Comparison of ENCODE assay signal across 10 cellular contexts in genomic region chr3:196694202-196694638, GRCh38. TPM values are rescaled to one million over a fixed set of nuclear protein-coding genes. Genes with fewer than 3 reads are reported as not detected.
A peak's percentile ranks its signal among the peaks of the same experiment; 100 is the strongest.
DNase-seq lines count a peak whose midpoint lies in the region; ATAC-seq, FAIRE-seq and TF ChIP-seq lines count a peak whose summit lies in the region.
"Had no signal": no experiment of that assay in that cellular context is flagged by ENCODE, and none has a peak within 500 bp of the region (broad histone marks: within the 10 kb centered on the region; RNA-seq: fewer than 3 reads in every experiment).

No MANE protein-coding gene starts in this region.

- H3K23me2 ChIP-seq in H1 (ENCODE audit: low read depth, low read length): peaks cover 14% of the 10 kb centered on the region; the same call in 1 of the 2 replicates

- H4K20me1 ChIP-seq in H1 (replicated peaks in 1 of 2; ENCODE audit: control insufficient read depth in 1 of 2, insufficient read depth in 2 of 2, low read length in 2 of 2): peaks cover 0 to 6% of the 10 kb centered on the region in 2 experiments

- H3K23ac ChIP-seq in H1 (ENCODE audit: insufficient read length): no peak overlapping the region

- WGBS in H1 (ENCODE audit: extremely low coverage in 1 of 2, insufficient coverage in 1 of 2, insufficient read length in 1 of 2, insufficient replicate concordance in 2 of 2, low coverage in 1 of 2, low lambda C conversion rate in 2 of 2, missing lambda C conversion rate in 1 of 2), 2 experiments: 95% methylated on average over 1 of the region's 1 CpG; no CpG with 5 or more reads in 1 of the 2 experiments
- WGBS in spleen, 5 donors: 0 to 5% (median 0%) methylated on average over 1 of the region's 1 CpG

- peak; percentile 18 for TF ChIP-seq CTCF in GM10266 (IDR thresholded peaks at IDR 0.05; ENCODE audit: control insufficient read depth, insufficient read depth, low read depth, missing control alignments)
- no peak for TF ChIP-seq CTCF in H1 (IDR thresholded peaks at IDR 0.05; ENCODE audit: control extremely low read depth in 1 of 3, insufficient read depth in 1 of 3, low read depth in 1 of 3, low read length in 3 of 3)
- peak in 3 of 11 experiments; percentile 9 to 28 (median 11) for TF ChIP-seq CTCF in spleen (IDR thresholded peaks at IDR 0.05 in 8 of 11, conservative IDR thresholded peaks at IDR 0.05 in 3 of 11)

- no peak overlapping the region for H3K18ac ChIP-seq in H1 (ENCODE audit: extremely low read depth, low read length)

- peak; percentile 33 for DNase-seq in ACHN
- peak; percentile 61 for DNase-seq in GM10266 (ENCODE audit: extremely low spot score)
- peak; percentile 40 for DNase-seq in RPMI7951 (ENCODE audit: low read depth)
- no peak for DNase-seq in H1 (ENCODE audit: low read depth in 1 of 2, low spot score in 2 of 2)
- no peak for DNase-seq in left colon
- no peak for DNase-seq in spleen
- DNase-seq in activated CD4-positive, CD25-positive, alpha-beta regulatory T cell treated with anti-CD3 and anti-CD28 coated beads, Interleukin-2, amount 50 U/mL, for 72 hours: no peak
- DNase-seq in inferior parietal cortex (ENCODE audit: extremely low spot score): no peak
- DNase-seq: left ventricle myocardium superior had no signal

- no peak overlapping the region for H2BK5ac ChIP-seq in H1 (ENCODE audit: low read depth, low read length)

- H3K79me2 ChIP-seq in H1 (ENCODE audit: control insufficient read depth in 1 of 2, insufficient read depth in 2 of 2, low read length in 2 of 2): no peaks in the 10 kb centered on the region

- H3K4ac ChIP-seq in H1 (replicated peaks; ENCODE audit: insufficient read length, low read depth, low read length): no peak overlapping the region

- no peak overlapping the region for H3K14ac ChIP-seq in H1 (ENCODE audit: insufficient read length)

- H2BK12ac ChIP-seq in H1 (ENCODE audit: low read depth, low read length): no peak overlapping the region

- FAIRE-seq in H1 (lab: Jason Lieb, UNC): no peak

- no peak overlapping the region for H3K4me2 ChIP-seq in H1 (ENCODE audit: insufficient read depth in 1 of 2, low read depth in 2 of 2, low read length in 2 of 2)

- no peak overlapping the region for H2BK15ac ChIP-seq in H1 (ENCODE audit: low read length)

- peak overlapping the region; percentile 99 for H3K56ac ChIP-seq in H1 (replicated peaks; ENCODE audit: insufficient read length, low read depth, low read length)

- H2AK5ac ChIP-seq in H1 (ENCODE audit: low read depth, low read length): no peak overlapping the region

- no peak overlapping the region for H4K91ac ChIP-seq in H1 (replicated peaks; ENCODE audit: insufficient read length, low read length)

- CTCF ChIA-PET in H1 (lab: Charles Lee; ENCODE audit: partially characterized antibody): interaction anchor here (0.7 to 10.9 kb wide), 3 partner anchors 10 to 83 kb away, joined by 3 to 143 read pairs (median 5); no protein-coding TSS in a partner anchor

- no peak overlapping the region for H2AFZ ChIP-seq in H1 (ENCODE audit: low read length)

- in situ Hi-C loops in ACHN (cut with HindIII; ENCODE audit: low pct_ligation_motif_present, low pct_unique_long_range_greater_than_20kb, low sequenced_read_pairs): no loop called here

- no peaks in the 10 kb centered on the region for H3K27me3 ChIP-seq in H1 (replicated peaks in 1 of 4; ENCODE audit: control insufficient read depth in 3 of 4, extremely low read depth in 1 of 4, insufficient read depth in 3 of 4, low read length in 3 of 4)
- H3K27me3 ChIP-seq in spleen (replicated peaks in 1 of 7): no peaks in the 10 kb centered on the region

- H3K9me3 ChIP-seq in H1 (ENCODE audit: insufficient read depth in 2 of 2, low read depth in 1 of 2, low read length in 1 of 2) (no peaks in the 10 kb centered on the region), spleen (no peaks in the 10 kb centered on the region)

- TF ChIP-seq POLR2A in H1 (IDR thresholded peaks at IDR 0.05; ENCODE audit: control extremely low read depth in 1 of 2, low read depth in 2 of 2, low read length in 2 of 2): no peak
- TF ChIP-seq POLR2A in spleen (IDR thresholded peaks at IDR 0.05): no peak

- POLR2A ChIA-PET in H1 (lab: Charles Lee; ENCODE audit: partially characterized antibody): no interaction called here

- H2BK20ac ChIP-seq in H1 (ENCODE audit: low read length): no peak overlapping the region

- no peaks in the 10 kb centered on the region for H3K4me1 ChIP-seq in H1 (replicated peaks in 1 of 4; ENCODE audit: control insufficient read depth in 3 of 4, insufficient read depth in 4 of 4, low read length in 3 of 4)
- H3K4me1 ChIP-seq in spleen: peaks cover 0 to 49% (median 7%) of the 10 kb centered on the region in 6 donors

- no peak overlapping the region for H4K8ac ChIP-seq in H1 (ENCODE audit: extremely low read depth, insufficient read depth, low read length)

- H3K36me3 ChIP-seq in H1 (ENCODE audit: control insufficient read depth in 2 of 4, insufficient read depth in 4 of 4, low read length in 3 of 4) (no peaks in the 10 kb centered on the region), spleen (no peaks in the 10 kb centered on the region)

- H4K5ac ChIP-seq in H1 (ENCODE audit: insufficient read length, low read depth, low read length): no peak overlapping the region

- intact Hi-C loops in left colon (cut with DNase I, micrococcal nuclease) (no loop called here), spleen (cut with DNase I; ENCODE audit: low total_unique reads) (no loop called here)

- H3K79me1 ChIP-seq in H1 (ENCODE audit: low read depth, low read length): no peaks in the 10 kb centered on the region

- TF ChIP-seq RAD21 in H1 (IDR thresholded peaks at IDR 0.05 in 1 of 2, conservative IDR thresholded peaks at IDR 0.05 in 1 of 2; ENCODE audit: low read depth in 2 of 2, low read length in 2 of 2): no peak

- H3K4me3 ChIP-seq in H1 (ENCODE audit: extremely low read depth in 1 of 4, insufficient read depth in 2 of 4, low read depth in 3 of 4, low read length in 4 of 4) (no peak overlapping the region), spleen (no peak overlapping the region)
- H3K4me3 ChIP-seq: SK-N-MC had no signal

- H3K9ac ChIP-seq in H1 (replicated peaks in 1 of 4; ENCODE audit: extremely low read depth in 1 of 4, low read depth in 3 of 4, low read length in 3 of 4): no peak overlapping the region

- no peak for TF ChIP-seq EP300 in H1 (IDR thresholded peaks at IDR 0.05; ENCODE audit: borderline replicate concordance in 1 of 2, low read depth in 2 of 2, low read length in 2 of 2)

- H3K27ac ChIP-seq in H1 (ENCODE audit: low read depth, low read length) (no peak overlapping the region), spleen (peak overlapping the region in 1 of 8 donors; percentile 51)
- H3K27ac ChIP-seq: SK-N-MC had no signal

- H2BK120ac ChIP-seq in H1 (replicated peaks; ENCODE audit: low read depth, low read length): no peak overlapping the region

- ATAC-seq in left colon: no peak
- ATAC-seq: left ventricle myocardium superior had no signal

RNA-seq across cellular contexts. Expression of gene CEP19, which starts 17.8 kb away (rescaled TPM):
- 9.4 and 11.2 TPM in 2 replicates for total RNA-seq in RPMI7951 (2014; rRNA removed; shearing (Covaris generic))
- total RNA-seq in H1 (2021; fragmentation: NEBNext Ultra II Directional; extraction: Animal tissue kit (Norgen Biotek cat#: 25700)): 1.3 and 1.6 TPM in 2 replicates
- 0.52 and 0.95 TPM in 2 replicates for polyA plus RNA-seq in H1 (2011; rRNA removed)
- polyA plus RNA-seq in H1 (2011; cell fraction: cytosol; rRNA removed): 1.4 TPM
- 0.83 TPM for polyA plus RNA-seq in H1 (2011; cell fraction: nucleus; rRNA removed)
- polyA plus RNA-seq in H1 (2012, experiment 1 of 2): 1.3 to 1.6 TPM (median 1.4 TPM) in 4 replicates
- 0.47 TPM for polyA plus RNA-seq in H1 (2012, experiment 2 of 2)
- 2.1 TPM for polyA plus RNA-seq in H1 (2013, experiment 1 of 2)
- polyA plus RNA-seq in H1 (2013, experiment 2 of 2): 1.8 TPM
- polyA minus RNA-seq in H1 (2011; rRNA and poly(A)+ RNA removed): 0.34 and 0.38 TPM in 2 replicates
- polyA minus RNA-seq in H1 (2011; cell fraction: cytosol; rRNA and poly(A)+ RNA removed): 1.3 TPM
- 1.2 TPM for polyA minus RNA-seq in H1 (2011; cell fraction: nucleus; rRNA and poly(A)+ RNA removed)
- total RNA-seq in left colon: under 1 TPM; 0.43 to 0.78 TPM
- total RNA-seq in spleen: 1 to 10 TPM; 2.3 to 6.4 (median 3.4) TPM
- polyA plus RNA-seq in spleen: 1 to 10 TPM in 2 of 3 donors, under 1 TPM in 1; 0.68 to 2.9 (median 1.2) TPM

RNA-seq across cellular contexts. Expression of gene PIGX, which starts 18.0 kb away (rescaled TPM):
- total RNA-seq in RPMI7951 (2014; rRNA removed; shearing (Covaris generic)): 32.1 and 43.6 TPM in 2 replicates
- 14.7 and 14.9 TPM in 2 replicates for total RNA-seq in H1 (2021; fragmentation: NEBNext Ultra II Directional; extraction: Animal tissue kit (Norgen Biotek cat#: 25700))
- polyA plus RNA-seq in H1 (2011; rRNA removed) (5.0 and 7.0 TPM in 2 replicates), spleen (1 to 10 TPM; 4.5 to 6.7 (median 5.3) TPM)
- polyA plus RNA-seq in H1 (2011; cell fraction: cytosol; rRNA removed): 9.3 TPM
- 4.3 TPM for polyA plus RNA-seq in H1 (2011; cell fraction: nucleus; rRNA removed)
- polyA plus RNA-seq in H1 (2012, experiment 1 of 2): 8.6 to 10.9 TPM (median 9.9 TPM) in 4 replicates
- polyA plus RNA-seq in H1 (2012, experiment 2 of 2): 7.3 TPM
- 15.0 TPM for polyA plus RNA-seq in H1 (2013, experiment 1 of 2)
- polyA plus RNA-seq in H1 (2013, experiment 2 of 2): 14.7 TPM
- 9.8 and 10.0 TPM in 2 replicates for polyA minus RNA-seq in H1 (2011; rRNA and poly(A)+ RNA removed)
- polyA minus RNA-seq in H1 (2011; cell fraction: cytosol; rRNA and poly(A)+ RNA removed): 6.2 TPM
- polyA minus RNA-seq in H1 (2011; cell fraction: nucleus; rRNA and poly(A)+ RNA removed): 6.9 TPM
- total RNA-seq in left colon (10 to 100 TPM; 24.5 to 31.7 TPM), spleen (10 to 100 TPM; 14.1 to 29.2 (median 17.8) TPM)

RNA-seq across cellular contexts. Expression of gene PAK2, which starts 45.4 kb away (rescaled TPM):
- total RNA-seq in RPMI7951 (2014; rRNA removed; shearing (Covaris generic)): 37.7 and 45.5 TPM in 2 replicates
- total RNA-seq in H1 (2021; fragmentation: NEBNext Ultra II Directional; extraction: Animal tissue kit (Norgen Biotek cat#: 25700)): 60.5 and 62.8 TPM in 2 replicates
- polyA plus RNA-seq in H1 (2011; rRNA removed): 8.5 and 13.1 TPM in 2 replicates
- 16.2 TPM for polyA plus RNA-seq in H1 (2011; cell fraction: cytosol; rRNA removed)
- polyA plus RNA-seq in H1 (2011; cell fraction: nucleus; rRNA removed): 9.3 TPM
- polyA plus RNA-seq in H1 (2012, experiment 1 of 2): 41.1 to 57.7 TPM (median 43.2 TPM) in 4 replicates
- 8.8 TPM for polyA plus RNA-seq in H1 (2012, experiment 2 of 2)
- 25.1 TPM for polyA plus RNA-seq in H1 (2013, experiment 1 of 2)
- polyA plus RNA-seq in H1 (2013, experiment 2 of 2): 24.6 TPM
- polyA minus RNA-seq in H1 (2011; rRNA and poly(A)+ RNA removed): 61.8 and 103 TPM in 2 replicates
- polyA minus RNA-seq in H1 (2011; cell fraction: cytosol; rRNA and poly(A)+ RNA removed): 34.8 TPM
- 39.8 TPM for polyA minus RNA-seq in H1 (2011; cell fraction: nucleus; rRNA and poly(A)+ RNA removed)
- total RNA-seq in left colon: 10 to 100 TPM; 73.2 TPM
- total RNA-seq in spleen: 100 to 1,000 TPM in 5 of 7 donors, 10 to 100 TPM in 2; 95.1 to 113 (median 108) TPM
- 10 to 100 TPM; 21.2 to 34.9 (median 25.1) TPM for polyA plus RNA-seq in spleen

RNA-seq across cellular contexts. Expression of gene NRROS, which starts 54.7 kb away (rescaled TPM):
- total RNA-seq in RPMI7951 (2014; rRNA removed; shearing (Covaris generic)): 1.6 and 2.7 TPM in 2 replicates
- total RNA-seq in H1 (2021; fragmentation: NEBNext Ultra II Directional; extraction: Animal tissue kit (Norgen Biotek cat#: 25700)): 5.1 and 5.3 TPM in 2 replicates
- polyA plus RNA-seq in H1 (2011; rRNA removed): 6.8 and 7.3 TPM in 2 replicates
- 2.3 TPM for polyA plus RNA-seq in H1 (2011; cell fraction: cytosol; rRNA removed)
- polyA plus RNA-seq in H1 (2011; cell fraction: nucleus; rRNA removed): 5.1 TPM
- 3.4 to 7.6 TPM (median 6.4 TPM) in 4 replicates for polyA plus RNA-seq in H1 (2012, experiment 1 of 2)
- polyA plus RNA-seq in H1 (2012, experiment 2 of 2): 5.6 TPM
- polyA plus RNA-seq in H1 (2013, experiment 1 of 2): 10.3 TPM
- polyA plus RNA-seq in H1 (2013, experiment 2 of 2): 10.1 TPM
- polyA minus RNA-seq in H1 (2011; rRNA and poly(A)+ RNA removed): 2.2 and 2.6 TPM in 2 replicates
- 1.2 TPM for polyA minus RNA-seq in H1 (2011; cell fraction: cytosol; rRNA and poly(A)+ RNA removed)
- 2.8 TPM for polyA minus RNA-seq in H1 (2011; cell fraction: nucleus; rRNA and poly(A)+ RNA removed)
- 1 to 10 TPM; 1.3 to 4.0 TPM for total RNA-seq in left colon
- total RNA-seq in spleen: 10 to 100 TPM; 25.7 to 35.2 (median 30.8) TPM
- polyA plus RNA-seq in spleen: 10 to 100 TPM in 1 of 3 donors, 1 to 10 TPM in 2; 7.8 to 20.3 (median 8.4) TPM

Comparison
In these comparisons a context has a peak if more than half of its experiments do, and no peak if none do; other contexts are left out.
1. DNase-seq: peak in ACHN (single experiment), GM10266 (single experiment) and RPMI7951 (single experiment); none in H1 (0 of 2), left colon (0 of 2), spleen (single experiment), activated CD4-positive, CD25-positive, alpha-beta regulatory T cell treated with anti-CD3 and anti-CD28 coated beads, Interleukin-2, amount 50 U/mL, for 72 hours (single experiment) and inferior parietal cortex (single experiment).